ENCODE assay signal across 27 cellular contexts in genomic region chr6:167583412-167583811, GRCh38.
A peak's percentile ranks its signal among the peaks of the same experiment; 100 is the strongest.
DNase-seq lines count a peak whose midpoint lies in the region; TF ChIP-seq lines count a peak whose summit lies in the region.
"Had no signal": no experiment of that assay in that cellular context is flagged by ENCODE, and none has a peak within 500 bp of the region (broad histone marks: within the 10 kb centered on the region; RNA-seq: fewer than 3 reads in every experiment).

No MANE protein-coding gene starts in this region.

- H3K4me1 ChIP-seq in HEK293 (ENCODE audit: control insufficient read depth, insufficient read depth, low read length): no peaks in the 10 kb centered on the region
- H3K4me1 ChIP-seq: A549, BE2C, Caco-2 had no signal

- no peaks in the 10 kb centered on the region for H3K9me3 ChIP-seq in HEK293 (ENCODE audit: control insufficient read depth, insufficient read depth, low read depth, low read length)
- H3K9me3 ChIP-seq: A549, BE2C had no signal

- CTCF ChIA-PET in HEK293 (lab: Yijun Ruan, JAX): interaction anchor here (0.6 to 1.1 kb wide), 3 partner anchors 89 to 1302 kb away, joined by 3 to 5 read pairs (median 3); no protein-coding TSS in a partner anchor

- no peak for DNase-seq in cortex of kidney (lab: John Stamatoyannopoulos, UW)
- DNase-seq: 8988T; ACHN; AML-193; BE2C; C1 segment of cervical spinal cord; Caco-2; Calu3; CD4-positive, alpha-beta memory T cell; CD4-positive, alpha-beta T cell; CD4-positive, CD25-positive, alpha-beta regulatory T cell; CD8-positive, alpha-beta memory T cell; CD8-positive, alpha-beta T cell; COR-L47; DMS 273 treated with DMSO at 0.1 percent for 48 hours; DMS153; DMS53; DMS79; DMS79 treated with DMSO at 0.1 percent for 48 hours; DND-41; EL had no signal

- no peaks in the 10 kb centered on the region for H3K36me3 ChIP-seq in HEK293 (ENCODE audit: control insufficient read depth in 2 of 2, insufficient read depth in 1 of 2, low read length in 2 of 2)
- H3K36me3 ChIP-seq: BE2C, BLaER1 had no signal

- H3K27ac ChIP-seq in HEK293 (ENCODE audit: extremely low read depth, low read depth, low read length): no peak overlapping the region
- H3K27ac ChIP-seq: 22Rv1; A549; BLaER1; BLaER1 treated with 17β-estradiol and CSF1 and Interleukin-3, amounts not matched to agents 10 nM and 100 nM; C4-2B had no signal

- no peak for TF ChIP-seq CTCF in HEK293 (tag by site-specific recombination; IDR thresholded peaks at IDR 0.05)

- POLR2A ChIA-PET in HEK293 (lab: Yijun Ruan, JAX): no interaction called here

- H3K4me3 ChIP-seq in HEK293 (ENCODE audit: low read depth, low read length): no peak overlapping the region
- H3K4me3 ChIP-seq: A549; BLaER1; BLaER1 treated with 17β-estradiol and CSF1 and Interleukin-3, amounts not matched to agents 10 nM and 100 nM had no signal

TF ChIP-seq in HEK293, 187 proteins besides CTCF, POLR2A, EP300 and RAD21:
- peak; percentile 93 for TF ChIP-seq SETDB1 (IDR thresholded peaks at IDR 0.05; ENCODE audit: insufficient read length, low read length)
- TF ChIP-seq ZSCAN23 (tag by site-specific recombination; IDR thresholded peaks at IDR 0.05): no peak
- no peak for TF ChIP-seq ZNF449 (tag by site-specific recombination; IDR thresholded peaks at IDR 0.05)
